Comparison of ENCODE assay signal across 23 cellular contexts in the genomic region with DNA sequence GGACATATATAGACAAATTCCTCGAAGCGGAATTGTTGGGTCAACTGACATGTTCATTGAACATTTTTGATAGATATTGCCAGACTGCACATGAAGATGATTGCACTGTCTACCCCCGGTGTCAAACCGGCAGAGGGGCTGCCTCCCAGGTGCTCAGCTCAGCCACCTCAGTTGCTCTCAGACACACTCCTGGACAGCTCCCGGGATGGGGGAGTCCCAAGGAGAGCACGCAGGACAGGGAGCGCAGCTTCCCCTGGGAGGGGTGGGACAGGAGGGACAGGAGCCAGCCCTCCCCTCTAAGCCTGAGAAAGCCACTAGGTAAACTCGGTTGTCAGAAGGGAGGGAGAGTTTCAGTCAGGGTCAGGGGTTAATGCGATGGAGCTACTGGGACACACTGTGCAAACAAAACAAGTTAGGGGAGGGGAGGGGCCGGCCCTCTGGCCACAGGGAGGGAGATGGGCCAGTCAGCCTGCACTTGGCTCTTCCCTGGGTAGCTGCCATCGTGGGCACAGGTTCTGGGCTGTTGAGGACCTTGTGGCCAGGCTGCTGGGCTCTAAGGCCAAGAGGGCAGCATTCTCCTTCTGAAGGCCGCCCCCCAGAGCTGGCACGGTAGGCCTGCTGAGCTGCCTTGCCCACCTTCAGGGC. TPM values are rescaled to one million over a fixed set of nuclear protein-coding genes. Genes with fewer than 3 reads are reported as not detected.
"Had no signal": no experiment of that assay in that cellular context is flagged by ENCODE, and none has a peak within 500 bp of the region (broad histone marks: within the 10 kb centered on the region; RNA-seq: fewer than 3 reads in every experiment).

No MANE protein-coding gene starts in this region.

- H3K4me3 ChIP-seq: coronary artery, heart left ventricle, sigmoid colon, smooth muscle cell, testis, uterus had no signal

- H3K36me3 ChIP-seq: heart left ventricle, sigmoid colon, uterus had no signal

- H3K4me1 ChIP-seq: heart left ventricle, sigmoid colon, testis, uterus had no signal

- H3K36me3 Mint-ChIP-seq: activated naive CD4-positive, alpha-beta T cell treated with anti-CD3 and anti-CD28 coated beads, Interleukin-2, amount 10 ng/mL, durations not matched to agents 7 days and 5 days; memory B cell; stimulated activated naive B cell treated with anti-CD40 and anti-IgM and Interleukin-4, amounts not matched to agents 10 μg/mL and 1 μg/mL and 100 μg/mL, for 72 hours had no signal

- H3K27me3 ChIP-seq: testis had no signal

- DNase-seq: activated CD4-positive, alpha-beta memory T cell treated with anti-CD3 and anti-CD28 coated beads, Interleukin-2, amount 10 ng/mL, durations not matched to agents 7 days and 5 days; activated CD4-positive, alpha-beta T cell treated with anti-CD3 and anti-CD28 coated beads for 48 hours; activated effector memory CD4-positive, alpha-beta T cell treated with anti-CD3 and anti-CD28 coated beads, Interleukin-2, amount 50 U/mL, for 16 hours; activated naive CD4-positive, alpha-beta T cell treated with anti-CD3 and anti-CD28 coated beads, Interleukin-2, amount 10 ng/mL, durations not matched to agents 7 days and 5 days; activated T-cell treated with anti-CD3 and anti-CD28 coated beads for 4 hours; cerebellar nuclear complex; heart left ventricle; occipital lobe; sigmoid colon; stimulated activated CD4-positive, alpha-beta T cell treated with anti-CD3 and anti-CD28 coated beads, Interleukin-2, amount 100 ng/mL, for 48 hours; stimulated activated CD8-positive, alpha-beta memory T cell treated with anti-CD3 and anti-CD28 coated beads, Interleukin-4, amount 100 ng/mL, for 48 hours; stimulated activated naive B cell treated with anti-CD40 and anti-IgM and Interleukin-4, amounts not matched to agents 10 μg/mL and 1 μg/mL and 100 μg/mL, for 72 hours; T1000; testis; trophoblast cell; uterus had no signal

- ATAC-seq: heart left ventricle; stimulated activated naive B cell treated with anti-CD40 and anti-IgM and Interleukin-4, amounts not matched to agents 10 μg/mL and 1 μg/mL and 100 μg/mL, for 72 hours had no signal

- H3K27ac ChIP-seq: coronary artery, heart left ventricle, sigmoid colon, testis, uterus had no signal

- H3K27ac Mint-ChIP-seq: activated CD4-positive, alpha-beta memory T cell treated with anti-CD3 and anti-CD28 coated beads, Interleukin-2, amount 10 ng/mL, durations not matched to agents 7 days and 5 days; activated naive CD4-positive, alpha-beta T cell treated with anti-CD3 and anti-CD28 coated beads, Interleukin-2, amount 10 ng/mL, durations not matched to agents 7 days and 5 days; memory B cell; stimulated activated naive B cell treated with anti-CD40 and anti-IgM and Interleukin-4, amounts not matched to agents 10 μg/mL and 1 μg/mL and 100 μg/mL, for 72 hours had no signal

- H3K4me2 ChIP-seq: smooth muscle cell had no signal

- H3K4me3 Mint-ChIP-seq: activated CD4-positive, alpha-beta memory T cell treated with anti-CD3 and anti-CD28 coated beads, Interleukin-2, amount 10 ng/mL, durations not matched to agents 7 days and 5 days; activated naive CD4-positive, alpha-beta T cell treated with anti-CD3 and anti-CD28 coated beads, Interleukin-2, amount 10 ng/mL, durations not matched to agents 7 days and 5 days; memory B cell; stimulated activated naive B cell treated with anti-CD40 and anti-IgM and Interleukin-4, amounts not matched to agents 10 μg/mL and 1 μg/mL and 100 μg/mL, for 72 hours had no signal

- H3K9me3 ChIP-seq: heart left ventricle, sigmoid colon, testis, uterus had no signal

- H3K9me3 Mint-ChIP-seq: activated CD4-positive, alpha-beta memory T cell treated with anti-CD3 and anti-CD28 coated beads, Interleukin-2, amount 10 ng/mL, durations not matched to agents 7 days and 5 days; activated naive CD4-positive, alpha-beta T cell treated with anti-CD3 and anti-CD28 coated beads, Interleukin-2, amount 10 ng/mL, durations not matched to agents 7 days and 5 days; memory B cell; nephron; stimulated activated naive B cell treated with anti-CD40 and anti-IgM and Interleukin-4, amounts not matched to agents 10 μg/mL and 1 μg/mL and 100 μg/mL, for 72 hours had no signal

- H3K4me1 Mint-ChIP-seq: activated CD4-positive, alpha-beta memory T cell treated with anti-CD3 and anti-CD28 coated beads, Interleukin-2, amount 10 ng/mL, durations not matched to agents 7 days and 5 days; activated naive CD4-positive, alpha-beta T cell treated with anti-CD3 and anti-CD28 coated beads, Interleukin-2, amount 10 ng/mL, durations not matched to agents 7 days and 5 days had no signal

RNA-seq across cellular contexts. Expression of a gene that starts 38.2 kb away (rescaled TPM):
- total RNA-seq: activated CD4-positive, alpha-beta memory T cell treated with anti-CD3 and anti-CD28 coated beads, Interleukin-2, amount 10 ng/mL, durations not matched to agents 7 days and 5 days; fibroblast of villous mesenchyme; mononuclear cell; myocyte; occipital lobe; sigmoid colon; smooth muscle cell; uterus had no signal
- polyA plus RNA-seq: smooth muscle cell had no signal
